18 cellular contexts compared by ENCODE assay signal in genomic region chr1:170415734-170416372, GRCh38.
DNase-seq lines count a peak whose midpoint lies in the region; ATAC-seq and TF ChIP-seq lines count a peak whose summit lies in the region.
"Had no signal": no experiment of that assay in that cellular context is flagged by ENCODE, and none has a peak within 500 bp of the region (broad histone marks: within the 10 kb centered on the region; RNA-seq: fewer than 3 reads in every experiment).

No MANE protein-coding gene starts in this region.

- peak overlapping the region; percentile 6; the same call in 1 of the 2 replicates for H3K4me2 ChIP-seq in SK-N-SH
- H3K4me2 ChIP-seq: GM23338, KMS-11 had no signal

- TF ChIP-seq EP300 in SK-N-SH (IDR thresholded peaks at IDR 0.05; ENCODE audit: borderline replicate concordance in 1 of 2, low read depth in 1 of 2, low read length in 1 of 2) (no peak), gastroesophageal sphincter (IDR thresholded peaks at IDR 0.05) (no peak)

- H3K9me3 ChIP-seq in heart left ventricle (no peaks in the 10 kb centered on the region), SK-N-SH (no peaks in the 10 kb centered on the region), gastroesophageal sphincter (no peaks in the 10 kb centered on the region), thoracic aorta (no peaks in the 10 kb centered on the region)
- H3K9me3 ChIP-seq: esophagus squamous epithelium had no signal

- H3F3A ChIP-seq in SK-N-SH (replicated peaks; ENCODE audit: insufficient read depth) = peaks cover 6% of the 10 kb centered on the region

- POLR2A ChIA-PET in SK-N-SH (lab: Yijun Ruan, JAX) = no interaction called here

- peak overlapping the region; percentile 68 for H2AFZ ChIP-seq in SK-N-SH (ENCODE audit: low read depth)
- H2AFZ ChIP-seq: GM23338 had no signal

- peak overlapping the region in 10 of 12 donors; percentile 17 to 84 (median 70) for H3K27ac ChIP-seq in heart left ventricle
- H3K27ac ChIP-seq in SK-N-SH (ENCODE audit: low read depth in 2 of 2, low read length in 1 of 2) = peak overlapping the region; percentile 49 to 63; a peak in 2 of 4 replicates
- peak overlapping the region in 3 of 4 donors; percentile 31 to 70 (median 53) for H3K27ac ChIP-seq in gastroesophageal sphincter
- peak overlapping the region; percentile 54 to 75 for H3K27ac ChIP-seq in thoracic aorta
- H3K27ac ChIP-seq: KMS-11 had no signal

- H3K36me3 ChIP-seq in heart left ventricle = no peaks in the 10 kb centered on the region
- no peaks in the 10 kb centered on the region for H3K36me3 ChIP-seq in SK-N-SH (replicated peaks in 1 of 2; ENCODE audit: control insufficient read depth in 1 of 2, insufficient read depth in 2 of 2, low read length in 1 of 2)
- no peaks in the 10 kb centered on the region for H3K36me3 ChIP-seq in gastroesophageal sphincter
- H3K36me3 ChIP-seq in thoracic aorta = no peaks in the 10 kb centered on the region
- H3K36me3 ChIP-seq: esophagus squamous epithelium had no signal

- WGBS in heart left ventricle, 4 donors = 56 to 64% (median 60%) methylated on average over 4 of the region's 4 CpGs
- 5% methylated on average over 4 of the region's 4 CpGs for WGBS in SK-N-SH (ENCODE audit: low lambda C conversion rate)
- 46 to 48% methylated on average over 3 to 4 of the region's 4 CpGs for WGBS in gastroesophageal sphincter (ENCODE audit: low coverage in 1 of 2), 2 donors

- no peak for DNase-seq in heart left ventricle
- DNase-seq in Right ventricle myocardium inferior (ENCODE audit: missing footprints) = no peak
- no peak for DNase-seq in SK-N-SH
- DNase-seq in thoracic aorta (ENCODE audit: low spot score) = no peak
- DNase-seq in SIG-M5 (lab: John Stamatoyannopoulos, UW) = no peak
- DNase-seq in CD1c-positive myeloid dendritic cell (ENCODE audit: extremely low spot score) = no peak
- DNase-seq: activated CD4-positive, alpha-beta T cell treated with anti-CD3 and anti-CD28 coated beads for 1 hour; activated CD8-positive, alpha-beta memory T cell treated with anti-CD3 and anti-CD28 coated beads, Interleukin-2, amount 50 U/mL, for 4 hours; CD4-positive, alpha-beta memory T cell; dermis blood vessel endothelial cell; esophagus squamous epithelium; stimulated activated CD4-positive, alpha-beta T cell treated with anti-CD3 and anti-CD28 coated beads, Interleukin-12 subunit alpha, Interleukin-12 subunit beta, amount 100 ng/mL, for 4 hours; stimulated activated naive CD4-positive, alpha-beta T cell treated with Interleukin-2 at 50 U/mL for 16 hours; T-helper 2 cell had no signal

- TF ChIP-seq CTCF in heart left ventricle (IDR thresholded peaks at IDR 0.05) (no peak), SK-N-SH (IDR thresholded peaks at IDR 0.05) (no peak), gastroesophageal sphincter (IDR thresholded peaks at IDR 0.05) (no peak), thoracic aorta (IDR thresholded peaks at IDR 0.05) (no peak)

- H3K9me2 ChIP-seq in SK-N-SH = no peaks in the 10 kb centered on the region

- ATAC-seq in heart left ventricle (no peak), Right ventricle myocardium inferior (no peak), gastroesophageal sphincter (no peak), thoracic aorta (ENCODE audit: insufficient number of reproducible peaks, low FRiP score, low read depth) (no peak), GM21737 (IDR thresholded peaks at IDR 0.05; ENCODE audit: unreplicated experiment) (no peak)
- ATAC-seq: GM23338 had no signal

- intact Hi-C loops in heart left ventricle (cut with DNase I) (loop anchor here in 1 of 10 donors (5.0 to 10.0 kb wide), 2 partner anchors 116 to 249 kb away; partner anchors contain the start of genes GORAB and PRRX1), Right ventricle myocardium inferior (cut with DNase I) (loop anchor here (10.0 kb wide), 4 partner anchors 119 to 341 kb away; partner anchors contain the start of genes GORAB, KIFAP3 and PRRX1)

- H3K4me1 ChIP-seq in heart left ventricle (peaks cover 4 to 41% (median 13%) of the 10 kb centered on the region in 12 donors), SK-N-SH (ENCODE audit: control insufficient read depth in 1 of 2, insufficient read depth in 2 of 2, low read depth in 1 of 2, low read length in 1 of 2) (peaks cover 0 to 8% of the 10 kb centered on the region in 2 experiments; a peak in 2 of 4 replicates), gastroesophageal sphincter (peaks cover 8 to 28% (median 10%) of the 10 kb centered on the region in 3 donors), thoracic aorta (ENCODE audit: control insufficient read depth in 1 of 2, low read depth in 2 of 2) (peaks cover 26 to 35% of the 10 kb centered on the region in 2 donors)

- no peaks in the 10 kb centered on the region for H3K79me2 ChIP-seq in SK-N-SH (ENCODE audit: insufficient read depth)

- CTCF ChIA-PET in SK-N-SH (lab: Yijun Ruan, JAX) = no interaction called here

- H3K27me3 ChIP-seq in heart left ventricle (no peaks in the 10 kb centered on the region), SK-N-SH (ENCODE audit: insufficient read depth) (no peaks in the 10 kb centered on the region), gastroesophageal sphincter (no peaks in the 10 kb centered on the region), thoracic aorta (replicated peaks; ENCODE audit: insufficient read depth) (no peaks in the 10 kb centered on the region)
- H3K27me3 ChIP-seq: esophagus squamous epithelium had no signal

- H3K4me3 ChIP-seq in heart left ventricle (no peak overlapping the region), SK-N-SH (ENCODE audit: low read depth in 2 of 2, low read length in 1 of 2) (no peak overlapping the region), gastroesophageal sphincter (no peak overlapping the region), thoracic aorta (no peak overlapping the region)
- H3K4me3 ChIP-seq: esophagus squamous epithelium, GM23338 had no signal

- TF ChIP-seq POLR2A in heart left ventricle (IDR thresholded peaks at IDR 0.05) (no peak), gastroesophageal sphincter (IDR thresholded peaks at IDR 0.05) (no peak)

- H4K20me1 ChIP-seq in SK-N-SH (ENCODE audit: insufficient read depth) = no peaks in the 10 kb centered on the region

- H3K9ac ChIP-seq in SK-N-SH = no peak overlapping the region
- H3K9ac ChIP-seq: KMS-11 had no signal

- TF ChIP-seq RAD21 in SK-N-SH (IDR thresholded peaks at IDR 0.05; ENCODE audit: low read length) = no peak

TF ChIP-seq in SK-N-SH, 30 proteins besides CTCF, POLR2A, EP300 and RAD21 (continues in another document):
- no peak for TF ChIP-seq NRF1 (IDR thresholded peaks at IDR 0.05; ENCODE audit: low read depth, low read length)
- no peak for TF ChIP-seq USF2 (IDR thresholded peaks at IDR 0.05; ENCODE audit: borderline replicate concordance, low read depth, low read length)
- TF ChIP-seq GATA2 (CRISPR knock-in tag; IDR thresholded peaks at IDR 0.05) = no peak
- no peak for TF ChIP-seq REST (IDR thresholded peaks at IDR 0.05; ENCODE audit: low read depth, low read length)
- TF ChIP-seq CHD2 (IDR thresholded peaks at IDR 0.05; ENCODE audit: low read length, partially characterized antibody) = no peak
- no peak for TF ChIP-seq PBX3 (IDR thresholded peaks at IDR 0.05)
- no peak for TF ChIP-seq RCOR1 (IDR thresholded peaks at IDR 0.05; ENCODE audit: low read length)
- no peak for TF ChIP-seq TEAD4 (IDR thresholded peaks at IDR 0.05; ENCODE audit: borderline replicate concordance, insufficient read depth)
- no peak for TF ChIP-seq EZH2phosphoT487 (IDR thresholded peaks at IDR 0.05; ENCODE audit: borderline replicate concordance, low read depth)
- TF ChIP-seq TAF1 (IDR thresholded peaks at IDR 0.05; ENCODE audit: borderline replicate concordance, low read depth, low read length) = no peak
